1 cellular context compared by ENCODE assay signal in genomic region chr2:231685349-231686191, GRCh38.
TF ChIP-seq lines count a peak whose summit lies in the region.

No MANE protein-coding gene starts in this region.

TF ChIP-seq in K562, 482 proteins besides CTCF, POLR2A, EP300 and RAD21:
- TF ChIP-seq EGR1 (conservative IDR thresholded peaks at IDR 0.05) = no peak
- no peak for TF ChIP-seq GATA2 (CRISPR knock-in tag; IDR thresholded peaks at IDR 0.05)
- no peak for TF ChIP-seq CGGBP1 (CRISPR knock-in tag; IDR thresholded peaks at IDR 0.05)
- TF ChIP-seq GABPA (tag; conservative IDR thresholded peaks at IDR 0.05; ENCODE audit: low read depth) = no peak
- TF ChIP-seq ZFP1 (CRISPR knock-in tag; IDR thresholded peaks at IDR 0.05) = no peak
- no peak for TF ChIP-seq HIVEP1 (CRISPR knock-in tag; IDR thresholded peaks at IDR 0.05)
TF ChIP-seq in K562: peak in this region for 0.
